Comparison of ENCODE assay signal across 20 cellular contexts in genomic region chr16:17423195-17423594, GRCh38. TPM values are rescaled to one million over a fixed set of nuclear protein-coding genes. Genes with fewer than 3 reads are reported as not detected.
A peak's percentile ranks its signal among the peaks of the same experiment; 100 is the strongest.
DNase-seq lines count a peak whose midpoint lies in the region; FAIRE-seq and TF ChIP-seq lines count a peak whose summit lies in the region.
"Had no signal": no experiment of that assay in that cellular context is flagged by ENCODE, and none has a peak within 500 bp of the region (broad histone marks: within the 10 kb centered on the region; RNA-seq: fewer than 3 reads in every experiment).

No MANE protein-coding gene starts in this region.

- no peak overlapping the region for H3K14ac ChIP-seq in H1 (ENCODE audit: insufficient read length)

- H2AFZ ChIP-seq in H1 (ENCODE audit: low read length): no peak overlapping the region
- H2AFZ ChIP-seq: GM23248 had no signal

- TF ChIP-seq POLR2A in H1 (IDR thresholded peaks at IDR 0.05; ENCODE audit: control extremely low read depth in 1 of 2, low read depth in 2 of 2, low read length in 2 of 2): no peak

- H3K27ac ChIP-seq in BLaER1: 0 out of 2 replicates have a peak overlapping the region, but pooled peaks have one; percentile 10
- peak overlapping the region; percentile 34 for H3K27ac ChIP-seq in HUES48 (ENCODE audit: low read depth, low read length)
- peak overlapping the region; percentile 34; the same call in 1 of the 2 replicates for H3K27ac ChIP-seq in H1 (ENCODE audit: low read depth, low read length)
- H3K27ac ChIP-seq in mesendoderm (ENCODE audit: low read depth, low read length): no peak overlapping the region
- H3K27ac ChIP-seq: GM23248, RWPE1 had no signal

- no peak overlapping the region for H3K23ac ChIP-seq in H1 (ENCODE audit: insufficient read length)
- no peak overlapping the region for H3K23ac ChIP-seq in mesendoderm (ENCODE audit: low read length)

- H3K79me1 ChIP-seq in H1 (ENCODE audit: low read depth, low read length) (peaks cover 6% of the 10 kb centered on the region; the same call in 1 of the 2 replicates), mesendoderm (ENCODE audit: low read length) (peaks cover 5% of the 10 kb centered on the region)

- H2BK120ac ChIP-seq in H1 (replicated peaks; ENCODE audit: low read depth, low read length) (no peak overlapping the region), mesendoderm (ENCODE audit: low read depth, low read length) (no peak overlapping the region)

- H2BK15ac ChIP-seq in H1 (ENCODE audit: low read length): no peak overlapping the region
- no peak overlapping the region for H2BK15ac ChIP-seq in mesendoderm (replicated peaks; ENCODE audit: low read depth)

- H3K79me2 ChIP-seq in H1 (ENCODE audit: control insufficient read depth in 1 of 2, insufficient read depth in 2 of 2, low read length in 2 of 2) (peaks cover 3 to 20% of the 10 kb centered on the region in 2 experiments; a peak in 2 of 4 replicates), mesendoderm (ENCODE audit: control insufficient read depth, insufficient read depth, low read length) (no peaks in the 10 kb centered on the region)

- 0 out of 2 replicates have a peak, but pooled peaks cover 3% of the 10 kb centered on the region for H3K23me2 ChIP-seq in H1 (ENCODE audit: low read depth, low read length)

- H2BK20ac ChIP-seq in H1 (ENCODE audit: low read length): no peak overlapping the region

- H4K5ac ChIP-seq in H1 (ENCODE audit: insufficient read length, low read depth, low read length) (no peak overlapping the region), mesendoderm (ENCODE audit: low read length) (no peak overlapping the region)

- WGBS in H1 (ENCODE audit: extremely low coverage in 1 of 2, insufficient coverage in 1 of 2, insufficient read length in 1 of 2, insufficient replicate concordance in 2 of 2, low coverage in 1 of 2, low lambda C conversion rate in 2 of 2, missing lambda C conversion rate in 1 of 2), 2 experiments: 41% methylated on average over 6 of the region's 6 CpGs; no CpG with 5 or more reads in 1 of the 2 experiments
- WGBS in mesendoderm (ENCODE audit: extremely low coverage, insufficient coverage, low lambda C conversion rate): no CpG with 5 or more reads among the region's 6 CpGs

- H3K9me3 ChIP-seq in BLaER1 (peaks cover 12% of the 10 kb centered on the region), HUES48 (ENCODE audit: control insufficient read depth, insufficient read depth, low read length) (no peaks in the 10 kb centered on the region), H1 (ENCODE audit: insufficient read depth in 2 of 2, low read depth in 1 of 2, low read length in 1 of 2) (peaks cover 0 to 4% of the 10 kb centered on the region in 2 experiments; a peak in 1 of 4 replicates)

- H2BK12ac ChIP-seq in H1 (ENCODE audit: low read depth, low read length): peak overlapping the region; percentile 99; the same call in 1 of the 2 replicates

- POLR2A ChIA-PET in H1 (lab: Charles Lee; ENCODE audit: partially characterized antibody): no interaction called here

- CTCF ChIA-PET in H1 (lab: Charles Lee; ENCODE audit: partially characterized antibody): interaction anchor here (0.7 to 1.9 kb wide), 5 partner anchors 10 to 212 kb away, joined by 3 to 7 read pairs (median 3); no protein-coding TSS in a partner anchor

- H3K27me3 ChIP-seq in BLaER1 (no peaks in the 10 kb centered on the region), HUES48 (ENCODE audit: control insufficient read depth, insufficient read depth, low read length) (no peaks in the 10 kb centered on the region), H1 (replicated peaks in 1 of 4; ENCODE audit: control insufficient read depth in 3 of 4, extremely low read depth in 1 of 4, insufficient read depth in 3 of 4, low read length in 3 of 4) (no peaks in the 10 kb centered on the region), mesendoderm (ENCODE audit: insufficient read depth, low read length, poor library complexity) (no peaks in the 10 kb centered on the region)
- H3K27me3 ChIP-seq: BLaER1 treated with 17β-estradiol and CSF1 and Interleukin-3, amounts not matched to agents 10 nM and 100 nM had no signal

- TF ChIP-seq RAD21 in H1 (IDR thresholded peaks at IDR 0.05 in 1 of 2, conservative IDR thresholded peaks at IDR 0.05 in 1 of 2; ENCODE audit: low read depth in 2 of 2, low read length in 2 of 2): 0 out of 4 replicates have a peak, but pooled peaks of 1 of the 2 experiments have one; percentile 7

- DNase-seq in H1 (ENCODE audit: low read depth in 1 of 2, low spot score in 2 of 2): peak; percentile 41 to 56
- DNase-seq in mesendoderm: peak; percentile 63
- no peak for DNase-seq in dermis blood vessel endothelial cell
- DNase-seq in NCI-H774 (lab: John Stamatoyannopoulos, UW): no peak
- no peak for DNase-seq in NOMO-1 treated with DMSO at 0.1 percent for 48 hours (lab: John Stamatoyannopoulos, UW; ENCODE audit: unreplicated experiment)
- DNase-seq: DND-41, GDM1, GM23248, IMR-90, Karpas-422, NCI-H1105 treated with DMSO at 0.1 percent for 48 hours, NCI-H187, NCI-H526 treated with DMSO at 0.1 percent for 48 hours, PC-3 had no signal

- H3K4me3 ChIP-seq in BLaER1 (no peak overlapping the region), HUES48 (ENCODE audit: low read depth, low read length) (no peak overlapping the region), H1 (ENCODE audit: extremely low read depth in 1 of 4, insufficient read depth in 2 of 4, low read depth in 3 of 4, low read length in 4 of 4) (no peak overlapping the region), mesendoderm (ENCODE audit: low read length) (no peak overlapping the region)
- H3K4me3 ChIP-seq: BLaER1 treated with 17β-estradiol and CSF1 and Interleukin-3, amounts not matched to agents 10 nM and 100 nM; GM12878; GM23248 had no signal

- peaks cover 81% of the 10 kb centered on the region for H3K36me3 ChIP-seq in BLaER1
- H3K36me3 ChIP-seq in HUES48 (ENCODE audit: control insufficient read depth, insufficient read depth, low read length): no peaks in the 10 kb centered on the region
- no peaks in the 10 kb centered on the region for H3K36me3 ChIP-seq in H1 (ENCODE audit: control insufficient read depth in 2 of 4, insufficient read depth in 4 of 4, low read length in 3 of 4)
- H3K36me3 ChIP-seq in mesendoderm (ENCODE audit: control insufficient read depth, insufficient read depth, low read length): no peaks in the 10 kb centered on the region

- H3K18ac ChIP-seq in H1 (ENCODE audit: extremely low read depth, low read length) (no peak overlapping the region), mesendoderm (ENCODE audit: low read length) (no peak overlapping the region)

- H3K4me2 ChIP-seq in BLaER1 (no peak overlapping the region), H1 (ENCODE audit: insufficient read depth in 1 of 2, low read depth in 2 of 2, low read length in 2 of 2) (peak overlapping the region; percentile 9 to 14; a peak in 1 of 4 replicates), mesendoderm (ENCODE audit: low read length) (no peak overlapping the region)
- H3K4me2 ChIP-seq: BLaER1 treated with 17β-estradiol and CSF1 and Interleukin-3, amounts not matched to agents 10 nM and 100 nM had no signal

- H4K91ac ChIP-seq in H1 (replicated peaks; ENCODE audit: insufficient read length, low read length): no peak overlapping the region

- no peak for FAIRE-seq in H1 (lab: Jason Lieb, UNC)
- FAIRE-seq: A204.1, GM12878 had no signal

- no peak overlapping the region for H3K56ac ChIP-seq in H1 (replicated peaks; ENCODE audit: insufficient read length, low read depth, low read length)
- H3K56ac ChIP-seq in mesendoderm (ENCODE audit: low read length): no peak overlapping the region

- H3K4ac ChIP-seq in H1 (replicated peaks; ENCODE audit: insufficient read length, low read depth, low read length) (no peak overlapping the region), mesendoderm (ENCODE audit: low read depth, low read length) (no peak overlapping the region)

- no peak for TF ChIP-seq CTCF in H1 (IDR thresholded peaks at IDR 0.05; ENCODE audit: control extremely low read depth in 1 of 3, insufficient read depth in 1 of 3, low read depth in 1 of 3, low read length in 3 of 3)

- no peak overlapping the region for H4K8ac ChIP-seq in H1 (ENCODE audit: extremely low read depth, insufficient read depth, low read length)
- no peak overlapping the region for H4K8ac ChIP-seq in mesendoderm (ENCODE audit: low read depth, low read length)

- no peak overlapping the region for H3K9ac ChIP-seq in BLaER1
- no peak overlapping the region for H3K9ac ChIP-seq in HUES48 (ENCODE audit: low read depth, low read length)
- no peak overlapping the region for H3K9ac ChIP-seq in H1 (replicated peaks in 1 of 4; ENCODE audit: extremely low read depth in 1 of 4, low read depth in 3 of 4, low read length in 3 of 4)
- H3K9ac ChIP-seq in mesendoderm (ENCODE audit: low read length): no peak overlapping the region
- H3K9ac ChIP-seq: BLaER1 treated with 17β-estradiol and CSF1 and Interleukin-3, amounts not matched to agents 10 nM and 100 nM; GM23248 had no signal

- H2BK5ac ChIP-seq in H1 (ENCODE audit: low read depth, low read length) (peak overlapping the region; percentile 82), mesendoderm (ENCODE audit: low read length) (no peak overlapping the region)

- H3K4me1 ChIP-seq in BLaER1 (peaks cover 10% of the 10 kb centered on the region), HUES48 (ENCODE audit: control insufficient read depth, insufficient read depth, low read length) (peaks cover 8% of the 10 kb centered on the region), H1 (replicated peaks in 1 of 4; ENCODE audit: control insufficient read depth in 3 of 4, insufficient read depth in 4 of 4, low read length in 3 of 4) (peaks cover 2 to 10% (median 7%) of the 10 kb centered on the region in 4 experiments; a peak in 6 of 7 replicates), mesendoderm (ENCODE audit: control insufficient read depth, low read depth, low read length) (peaks cover 6% of the 10 kb centered on the region)

- TF ChIP-seq EP300 in H1 (IDR thresholded peaks at IDR 0.05; ENCODE audit: borderline replicate concordance in 1 of 2, low read depth in 2 of 2, low read length in 2 of 2): peak in 1 of 2 experiments; percentile 72; a peak in 1 of 3 replicates

- peaks cover 87% of the 10 kb centered on the region for H4K20me1 ChIP-seq in BLaER1
- H4K20me1 ChIP-seq in H1 (replicated peaks in 1 of 2; ENCODE audit: control insufficient read depth in 1 of 2, insufficient read depth in 2 of 2, low read length in 2 of 2): no peaks in the 10 kb centered on the region

- H2AK5ac ChIP-seq in H1 (ENCODE audit: low read depth, low read length) (peak overlapping the region; percentile 32; the same call in 1 of the 2 replicates), mesendoderm (ENCODE audit: low read length) (no peak overlapping the region)

RNA-seq across cellular contexts. Expression of gene XYLT1, which starts 47.6 kb away (rescaled TPM):
- 22.1 and 25.4 TPM in 2 replicates for total RNA-seq in H1 (2021; fragmentation: NEBNext Ultra II Directional; extraction: Animal tissue kit (Norgen Biotek cat#: 25700))
- polyA plus RNA-seq in H1 (2011; rRNA removed): 6.6 and 8.5 TPM in 2 replicates
- polyA plus RNA-seq in H1 (2011; cell fraction: cytosol; rRNA removed): 7.4 TPM
- 22.6 TPM for polyA plus RNA-seq in H1 (2011; cell fraction: nucleus; rRNA removed)
- 7.1 to 10.2 TPM (median 9.6 TPM) in 4 replicates for polyA plus RNA-seq in H1 (2012, experiment 1 of 2)
- polyA plus RNA-seq in H1 (2012, experiment 2 of 2): 3.5 TPM
- 10.9 TPM for polyA plus RNA-seq in H1 (2013, experiment 1 of 2)
- 11.8 TPM for polyA plus RNA-seq in H1 (2013, experiment 2 of 2)
- polyA minus RNA-seq in H1 (2011; rRNA and poly(A)+ RNA removed): 40.6 and 63.3 TPM in 2 replicates
- 26.4 TPM for polyA minus RNA-seq in H1 (2011; cell fraction: cytosol; rRNA and poly(A)+ RNA removed)
- polyA minus RNA-seq in H1 (2011; cell fraction: nucleus; rRNA and poly(A)+ RNA removed): 40.7 TPM
- 7.2 TPM for polyA plus RNA-seq in mesendoderm (2013, experiment 1 of 2)
- polyA plus RNA-seq in mesendoderm (2013, experiment 2 of 2): 6.8 TPM
- total RNA-seq in dermis blood vessel endothelial cell: 1.3 and 2.0 TPM in 2 replicates
- total RNA-seq: PC-3 had no signal

Comparison
In these comparisons a context has a peak if more than half of its experiments do, and no peak if none do; other contexts are left out.
1. H3K4me2 ChIP-seq: peak in H1 (2 of 2); none in BLaER1 (single experiment) and mesendoderm (single experiment).
2. DNase-seq: peak in H1 (2 of 2) and mesendoderm (single experiment); none in dermis blood vessel endothelial cell (single experiment), NCI-H774 (single experiment) and NOMO-1 treated with DMSO at 0.1 percent for 48 hours (single experiment).